21 cellular contexts compared by ENCODE assay signal in the genomic region with DNA sequence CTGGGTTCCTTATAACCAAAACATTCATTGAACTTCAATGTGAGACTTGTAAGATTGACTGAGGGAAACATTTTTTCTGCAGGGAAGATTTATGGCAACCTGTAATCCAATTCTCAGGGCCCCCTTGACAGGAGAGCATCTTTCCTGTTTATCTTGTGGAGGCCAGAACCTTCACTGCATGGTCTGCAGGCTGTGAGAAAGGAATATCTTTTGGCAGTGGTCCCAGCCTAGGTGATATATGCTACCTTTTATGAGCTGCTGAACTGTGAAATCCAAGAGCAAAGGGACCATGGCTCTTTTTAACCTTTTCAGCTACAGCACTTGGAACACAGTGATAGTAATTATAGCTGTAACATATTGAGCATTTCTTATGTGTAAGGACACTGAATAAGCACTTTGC.
"Had no signal": no experiment of that assay in that cellular context is flagged by ENCODE, and none has a peak within 500 bp of the region (broad histone marks: within the 10 kb centered on the region; RNA-seq: fewer than 3 reads in every experiment).

No MANE protein-coding gene starts in this region.

- H3K4me1 Mint-ChIP-seq: activated CD4-positive, alpha-beta T cell treated with anti-CD3 and anti-CD28 coated beads, Interleukin-2, amount 10 ng/mL, durations not matched to agents 7 days and 5 days; activated CD8-positive, alpha-beta memory T cell treated with anti-CD3 and anti-CD28 coated beads, Interleukin-2, amount 10 ng/mL, durations not matched to agents 7 days and 5 days; activated naive CD4-positive, alpha-beta T cell treated with anti-CD3 and anti-CD28 coated beads, Interleukin-2, amount 50 U/mL, for 24 hours; immature natural killer cell had no signal

- H3K9me3 Mint-ChIP-seq: activated CD4-positive, alpha-beta T cell treated with anti-CD3 and anti-CD28 coated beads, Interleukin-2, amount 10 ng/mL, durations not matched to agents 7 days and 5 days; activated CD8-positive, alpha-beta T cell treated with anti-CD3 and anti-CD28 coated beads for 36 hours; activated naive CD4-positive, alpha-beta T cell treated with anti-CD3 and anti-CD28 coated beads, Interleukin-2, amount 50 U/mL, for 24 hours; activated T-helper 1 cell treated with anti-CD3 and anti-CD28 coated beads, Interleukin-12 subunit alpha, Interleukin-12 subunit beta, Interleukin-2, Interleukin-4 antibody, amounts not matched to agents 30 ng/mL and 10 ng/mL and 1 ng/mL, durations not matched to agents 14 hours and 24 hours and 36 hours; immature natural killer cell had no signal

- H3K27ac Mint-ChIP-seq: activated CD4-positive, alpha-beta T cell treated with anti-CD3 and anti-CD28 coated beads, Interleukin-2, amount 10 ng/mL, durations not matched to agents 7 days and 5 days; activated CD8-positive, alpha-beta memory T cell treated with anti-CD3 and anti-CD28 coated beads, Interleukin-2, amount 10 ng/mL, durations not matched to agents 7 days and 5 days; activated CD8-positive, alpha-beta T cell treated with anti-CD3 and anti-CD28 coated beads for 36 hours; activated naive CD4-positive, alpha-beta T cell treated with anti-CD3 and anti-CD28 coated beads, Interleukin-2, amount 50 U/mL, for 24 hours; activated T-helper 1 cell treated with anti-CD3 and anti-CD28 coated beads, Interleukin-12 subunit alpha, Interleukin-12 subunit beta, Interleukin-2, Interleukin-4 antibody, amounts not matched to agents 30 ng/mL and 10 ng/mL and 1 ng/mL, durations not matched to agents 14 hours and 24 hours and 36 hours; immature natural killer cell; naive thymus-derived CD4-positive, alpha-beta T cell had no signal

- ATAC-seq: activated CD4-positive, CD25-positive, alpha-beta regulatory T cell treated with anti-CD3 and anti-CD28 coated beads, Interleukin-2, amount 50 U/mL, for 24 hours; activated CD8-positive, alpha-beta memory T cell treated with anti-CD3 and anti-CD28 coated beads, Interleukin-2, amount 10 ng/mL, durations not matched to agents 7 days and 5 days; activated CD8-positive, alpha-beta T cell treated with anti-CD3 and anti-CD28 coated beads for 36 hours; body of pancreas; left lung; naive thymus-derived CD4-positive, alpha-beta T cell had no signal

- H3K27me3 Mint-ChIP-seq: activated CD4-positive, alpha-beta T cell treated with anti-CD3 and anti-CD28 coated beads, Interleukin-2, amount 10 ng/mL, durations not matched to agents 7 days and 5 days; activated CD8-positive, alpha-beta memory T cell treated with anti-CD3 and anti-CD28 coated beads, Interleukin-2, amount 10 ng/mL, durations not matched to agents 7 days and 5 days had no signal

- H3K36me3 Mint-ChIP-seq: activated CD8-positive, alpha-beta memory T cell treated with anti-CD3 and anti-CD28 coated beads, Interleukin-2, amount 10 ng/mL, durations not matched to agents 7 days and 5 days; activated naive CD4-positive, alpha-beta T cell treated with anti-CD3 and anti-CD28 coated beads, Interleukin-2, amount 50 U/mL, for 24 hours; immature natural killer cell; naive thymus-derived CD4-positive, alpha-beta T cell had no signal

- H3K4me3 Mint-ChIP-seq: activated CD4-positive, alpha-beta T cell treated with anti-CD3 and anti-CD28 coated beads, Interleukin-2, amount 10 ng/mL, durations not matched to agents 7 days and 5 days; activated CD8-positive, alpha-beta memory T cell treated with anti-CD3 and anti-CD28 coated beads, Interleukin-2, amount 10 ng/mL, durations not matched to agents 7 days and 5 days; activated CD8-positive, alpha-beta T cell treated with anti-CD3 and anti-CD28 coated beads for 36 hours; activated naive CD4-positive, alpha-beta T cell treated with anti-CD3 and anti-CD28 coated beads, Interleukin-2, amount 50 U/mL, for 24 hours; activated T-helper 1 cell treated with anti-CD3 and anti-CD28 coated beads, Interleukin-12 subunit alpha, Interleukin-12 subunit beta, Interleukin-2, Interleukin-4 antibody, amounts not matched to agents 30 ng/mL and 10 ng/mL and 1 ng/mL, durations not matched to agents 14 hours and 24 hours and 36 hours; immature natural killer cell; naive thymus-derived CD4-positive, alpha-beta T cell had no signal

- DNase-seq: activated CD4-positive, alpha-beta T cell treated with anti-CD3 and anti-CD28 coated beads, Interleukin-2, amount 10 ng/mL, durations not matched to agents 7 days and 5 days; activated CD8-positive, alpha-beta memory T cell treated with anti-CD3 and anti-CD28 coated beads, Interleukin-2, amount 10 ng/mL, durations not matched to agents 7 days and 5 days; activated CD8-positive, alpha-beta T cell treated with anti-CD3 and anti-CD28 coated beads for 36 hours; activated gamma-delta T cell treated with Interleukin-2 at 50 U/mL for 16 hours; activated T-cell treated with anti-CD3 and anti-CD28 coated beads for 4 hours; anterior cingulate cortex; body of pancreas; cortex of kidney; glutamatergic neuron; immature natural killer cell; left lung; naive thymus-derived CD4-positive, alpha-beta T cell; spleen; stimulated activated CD4-positive, alpha-beta T cell treated with anti-CD3 and anti-CD28 coated beads, Interleukin-4, amount 100 ng/mL, for 1 hour; stimulated activated naive CD4-positive, alpha-beta T cell; testis; trophoblast cell; uterus had no signal
